26 cellular contexts compared by ENCODE assay signal in genomic region chr16:69909760-69910159, GRCh38. TPM values are rescaled to one million over a fixed set of nuclear protein-coding genes. Genes with fewer than 3 reads are reported as not detected.
"Had no signal": no experiment of that assay in that cellular context is flagged by ENCODE, and none has a peak within 500 bp of the region (broad histone marks: within the 10 kb centered on the region; RNA-seq: fewer than 3 reads in every experiment).

No MANE protein-coding gene starts in this region.

- H3K27ac Mint-ChIP-seq: activated naive CD4-positive, alpha-beta T cell treated with anti-CD3 and anti-CD28 coated beads, Interleukin-2, amount 10 ng/mL, durations not matched to agents 7 days and 5 days; brain; effector memory CD8-positive, alpha-beta T cell; naive thymus-derived CD4-positive, alpha-beta T cell; T-helper 1 cell treated with Interleukin-12 subunit alpha and Interleukin-12 subunit beta and Interleukin-4 antibody, amounts not matched to agents 30 μg/mL and 1 μg/mL, for 36 hours had no signal

- H3K27me3 ChIP-seq: esophagus muscularis mucosa, heart left ventricle, spleen, thyroid gland, upper lobe of right lung had no signal

- H3K27me3 Mint-ChIP-seq: activated naive CD4-positive, alpha-beta T cell treated with anti-CD3 and anti-CD28 coated beads, Interleukin-2, amount 10 ng/mL, durations not matched to agents 7 days and 5 days; brain; effector memory CD8-positive, alpha-beta T cell; naive thymus-derived CD4-positive, alpha-beta T cell had no signal

- H3K4me3 Mint-ChIP-seq: activated naive CD4-positive, alpha-beta T cell treated with anti-CD3 and anti-CD28 coated beads, Interleukin-2, amount 10 ng/mL, durations not matched to agents 7 days and 5 days; brain; effector memory CD8-positive, alpha-beta T cell; naive thymus-derived CD4-positive, alpha-beta T cell; neural crest cell; T-helper 1 cell treated with Interleukin-12 subunit alpha and Interleukin-12 subunit beta and Interleukin-4 antibody, amounts not matched to agents 30 μg/mL and 1 μg/mL, for 36 hours had no signal

- H3K4me1 Mint-ChIP-seq: activated naive CD4-positive, alpha-beta T cell treated with anti-CD3 and anti-CD28 coated beads, Interleukin-2, amount 10 ng/mL, durations not matched to agents 7 days and 5 days; naive thymus-derived CD4-positive, alpha-beta T cell had no signal

- H3K9me3 ChIP-seq: esophagus muscularis mucosa, heart left ventricle, spleen, thyroid gland, upper lobe of right lung had no signal

- H3K4me3 ChIP-seq: esophagus muscularis mucosa, heart left ventricle, lung, spleen, thyroid gland, upper lobe of right lung had no signal

- H3K27ac ChIP-seq: esophagus muscularis mucosa, heart left ventricle, spleen, thyroid gland, upper lobe of right lung had no signal

- FAIRE-seq: colon, endothelial cell of umbilical vein, keratinocyte had no signal

- ATAC-seq: effector memory CD8-positive, alpha-beta T cell; heart left ventricle; naive thymus-derived CD4-positive, alpha-beta T cell; upper lobe of right lung had no signal

- H3K4me1 ChIP-seq: heart left ventricle, spleen, thyroid gland, upper lobe of right lung had no signal

- DNase-seq: activated CD4-positive, alpha-beta T cell treated with anti-CD3 and anti-CD28 coated beads for 4 hours; activated CD4-positive, alpha-beta T cell treated with anti-CD3 and anti-CD28 coated beads, Interleukin-2, amount 50 U/mL, for 48 hours; activated CD4-positive, CD25-positive, alpha-beta regulatory T cell; activated CD8-positive, alpha-beta memory T cell treated with anti-CD3 and anti-CD28 coated beads, Interleukin-2, amount 50 U/mL, for 48 hours; activated effector memory CD4-positive, alpha-beta T cell treated with Interleukin-2 at 50 U/mL for 16 hours; activated naive CD4-positive, alpha-beta T cell treated with anti-CD3 and anti-CD28 coated beads, Interleukin-2, amount 10 ng/mL, durations not matched to agents 7 days and 5 days; activated T-cell treated with anti-CD3 and anti-CD28 coated beads, Interleukin-2, amount 50 U/mL, for 48 hours; caudate nucleus; effector memory CD8-positive, alpha-beta T cell; heart left ventricle; naive thymus-derived CD4-positive, alpha-beta T cell; occipital lobe; posterior cingulate gyrus; spleen; stimulated activated CD4-positive, alpha-beta T cell treated with anti-CD3 and anti-CD28 coated beads, Interleukin-4, amount 100 ng/mL, for 1 hour; stimulated activated naive CD4-positive, alpha-beta T cell; thyroid gland; upper lobe of right lung had no signal

- H3K9me3 Mint-ChIP-seq: activated naive CD4-positive, alpha-beta T cell treated with anti-CD3 and anti-CD28 coated beads, Interleukin-2, amount 10 ng/mL, durations not matched to agents 7 days and 5 days; brain; effector memory CD8-positive, alpha-beta T cell; naive thymus-derived CD4-positive, alpha-beta T cell; neural crest cell; T-helper 1 cell treated with Interleukin-12 subunit alpha and Interleukin-12 subunit beta and Interleukin-4 antibody, amounts not matched to agents 30 μg/mL and 1 μg/mL, for 36 hours had no signal

RNA-seq across cellular contexts. Expression of gene CLEC18A, which starts 41.4 kb away (rescaled TPM):
- total RNA-seq: occipital lobe had no signal
- polyA plus RNA-seq: naive thymus-derived CD4-positive, alpha-beta T cell had no signal
